ENCODE assay signal across 11 cellular contexts in genomic region chr17:21210411-21211076, GRCh38. TPM values are rescaled to one million over a fixed set of nuclear protein-coding genes. Genes with fewer than 3 reads are reported as not detected.
DNase-seq lines count a peak whose midpoint lies in the region; ATAC-seq and TF ChIP-seq lines count a peak whose summit lies in the region.
"Had no signal": no experiment of that assay in that cellular context is flagged by ENCODE, and none has a peak within 500 bp of the region (broad histone marks: within the 10 kb centered on the region; RNA-seq: fewer than 3 reads in every experiment).

No MANE protein-coding gene starts in this region.

- no peak overlapping the region for H2AK5ac ChIP-seq in mesenchymal stem cell (ENCODE audit: low read length, severe bottlenecking)

- H3K9me3 Mint-ChIP-seq in CD14-positive monocyte = no peaks in the 10 kb centered on the region

- H2BK5ac ChIP-seq in mesenchymal stem cell (ENCODE audit: low read depth, low read length, poor library complexity, severe bottlenecking) = no peak overlapping the region

- intact Hi-C loops in CD14-positive monocyte (cut with micrococcal nuclease) = loop anchor here (5.0 kb wide), 4 partner anchors 42 to 168 kb away; partner anchors contain the start of genes NATD1 (in 2 of the 2), DHRS7B (in 1 of the 2) and USP22 (in 1 of the 2)

- no peak overlapping the region for H3K18ac ChIP-seq in mesenchymal stem cell (ENCODE audit: low read depth in 1 of 2, low read length in 2 of 2)

- peaks cover 25 to 27% of the 10 kb centered on the region in 2 experiments for H3K36me3 ChIP-seq in mesenchymal stem cell (ENCODE audit: control insufficient read depth in 1 of 2, insufficient read depth in 2 of 2, low read depth in 1 of 2, low read length in 2 of 2)

- H3K36me3 Mint-ChIP-seq in CD14-positive monocyte (peaks cover 16 to 45% of the 10 kb centered on the region in 2 donors), T-helper 17 cell (ENCODE audit: low read depth) (peaks cover 2% of the 10 kb centered on the region)

- WGBS in mesenchymal stem cell = 94% methylated on average over 15 of the region's 15 CpGs

- H3K4me2 ChIP-seq in mesenchymal stem cell (ENCODE audit: low read length, poor library complexity, severe bottlenecking) = no peak overlapping the region

- DNase-seq in CD14-positive monocyte (ENCODE audit: low spot score) (peak; percentile 68), Kasumi-1 (lab: John Stamatoyannopoulos, UW) (peak; percentile 22 to 35), T-helper 17 cell (no peak), mesenchymal stem cell (no peak), putamen (ENCODE audit: low spot score) (no peak), globus pallidus (ENCODE audit: low spot score) (no peak)
- DNase-seq in stimulated activated CD4-positive, alpha-beta T cell treated with anti-CD3 and anti-CD28 coated beads, Interleukin-4, amount 100 ng/mL, for 24 hours = no peak
- DNase-seq: activated CD8-positive, alpha-beta memory T cell treated with anti-CD3 and anti-CD28 coated beads, Interleukin-2, amount 10 ng/mL, durations not matched to agents 7 days and 5 days; NCI-H748 treated with DMSO at 0.1 percent for 48 hours; stimulated activated naive CD4-positive, alpha-beta T cell had no signal

- no peak overlapping the region for H3K23ac ChIP-seq in mesenchymal stem cell (ENCODE audit: low read length in 2 of 2)

- no peaks in the 10 kb centered on the region for H3K27me3 ChIP-seq in mesenchymal stem cell (ENCODE audit: control insufficient read depth in 1 of 2, insufficient read depth in 1 of 2, low read length in 2 of 2)

- peaks cover 14% of the 10 kb centered on the region for H3K4me1 ChIP-seq in mesenchymal stem cell (ENCODE audit: control insufficient read depth, insufficient read depth, low read depth, low read length)

- no peak overlapping the region for H3K4me3 ChIP-seq in mesenchymal stem cell (ENCODE audit: insufficient read depth in 1 of 2, low read depth in 1 of 2, low read length in 2 of 2)

- H3K9me3 ChIP-seq in T-helper 17 cell (ENCODE audit: control insufficient read depth, low read length, poor library complexity, severe bottlenecking) (no peaks in the 10 kb centered on the region), mesenchymal stem cell (ENCODE audit: control insufficient read depth, low read length) (no peaks in the 10 kb centered on the region)

- H2BK15ac ChIP-seq in mesenchymal stem cell (ENCODE audit: low read depth, poor library complexity, severe bottlenecking) = no peak overlapping the region

- H2BK12ac ChIP-seq in mesenchymal stem cell (ENCODE audit: low read length in 2 of 2) = no peak overlapping the region

- no peak overlapping the region for H4K8ac ChIP-seq in mesenchymal stem cell (ENCODE audit: low read length)

- no peak overlapping the region for H3K4ac ChIP-seq in mesenchymal stem cell (ENCODE audit: low read depth in 1 of 2, low read length in 2 of 2)

- H3K79me1 ChIP-seq in mesenchymal stem cell (replicated peaks; ENCODE audit: low read length, poor library complexity, severe bottlenecking) = peaks cover 3% of the 10 kb centered on the region

- no peak overlapping the region for H3K27ac ChIP-seq in mesenchymal stem cell (ENCODE audit: low read length, poor library complexity, severe bottlenecking)

- no peak overlapping the region for H3K14ac ChIP-seq in mesenchymal stem cell (ENCODE audit: low read length in 2 of 2)

- H3K4me3 Mint-ChIP-seq in CD14-positive monocyte (peak overlapping the region; percentile 43 to 46), T-helper 17 cell (peak overlapping the region; percentile 25)

- H3K27me3 Mint-ChIP-seq in CD14-positive monocyte (ENCODE audit: low read depth in 3 of 3) (no peaks in the 10 kb centered on the region), T-helper 17 cell (no peaks in the 10 kb centered on the region)
- H3K27me3 Mint-ChIP-seq: activated CD8-positive, alpha-beta memory T cell treated with anti-CD3 and anti-CD28 coated beads, Interleukin-2, amount 10 ng/mL, durations not matched to agents 7 days and 5 days had no signal

- no peak overlapping the region for H2BK120ac ChIP-seq in mesenchymal stem cell (ENCODE audit: low read depth, low read length)

- ATAC-seq in T-helper 17 cell = no peak
- no peak for ATAC-seq in GM18502 (IDR thresholded peaks at IDR 0.05; ENCODE audit: poor library complexity, unreplicated experiment)
- ATAC-seq: activated CD8-positive, alpha-beta memory T cell treated with anti-CD3 and anti-CD28 coated beads, Interleukin-2, amount 10 ng/mL, durations not matched to agents 7 days and 5 days had no signal

- H3K4me1 Mint-ChIP-seq in CD14-positive monocyte = peaks cover 43% of the 10 kb centered on the region
- H3K4me1 Mint-ChIP-seq in T-helper 17 cell = peaks cover 32% of the 10 kb centered on the region

- peak overlapping the region; percentile 72 to 97 (median 88) for H3K27ac Mint-ChIP-seq in CD14-positive monocyte
- H3K27ac Mint-ChIP-seq in T-helper 17 cell = peak overlapping the region; percentile 14
- H3K27ac Mint-ChIP-seq: activated CD8-positive, alpha-beta memory T cell treated with anti-CD3 and anti-CD28 coated beads, Interleukin-2, amount 10 ng/mL, durations not matched to agents 7 days and 5 days had no signal

- H4K91ac ChIP-seq in mesenchymal stem cell (ENCODE audit: low read length) = no peak overlapping the region

- no peak for TF ChIP-seq CTCF in CD14-positive monocyte (IDR thresholded peaks at IDR 0.05)

- no peak overlapping the region for H2AFZ ChIP-seq in mesenchymal stem cell (ENCODE audit: low read depth, low read length)

- H3K9ac ChIP-seq in mesenchymal stem cell (ENCODE audit: low read length) = peak overlapping the region; percentile 11

RNA-seq across cellular contexts. Expression of gene TMEM11, which starts 3.4 kb away (rescaled TPM):
- 10 to 100 TPM; 59.5 to 68.1 TPM for polyA plus RNA-seq in CD14-positive monocyte
- 10 to 100 TPM; 10.3 to 17.2 TPM for total RNA-seq in T-helper 17 cell
- 25.7 TPM for polyA plus RNA-seq in mesenchymal stem cell (2013, experiment 1 of 2)
- polyA plus RNA-seq in mesenchymal stem cell (2013, experiment 2 of 2) = 26.0 TPM

RNA-seq across cellular contexts. Expression of gene NATD1, which starts 42.7 kb away (rescaled TPM):
- polyA plus RNA-seq in CD14-positive monocyte = 1 to 10 TPM; 3.0 to 3.8 TPM
- 1 to 10 TPM; 4.9 to 8.4 TPM for total RNA-seq in T-helper 17 cell
- polyA plus RNA-seq in mesenchymal stem cell (2013, experiment 1 of 2) = 3.2 TPM
- polyA plus RNA-seq in mesenchymal stem cell (2013, experiment 2 of 2) = 3.2 TPM

Comparison
In these comparisons a context has a peak if more than half of its experiments do, and no peak if none do; other contexts are left out.
1. DNase-seq: peak in CD14-positive monocyte (single experiment) and Kasumi-1 (2 of 2); none in T-helper 17 cell (0 of 3), mesenchymal stem cell (single experiment), stimulated activated CD4-positive, alpha-beta T cell treated with anti-CD3 and anti-CD28 coated beads, Interleukin-4, amount 100 ng/mL, for 24 hours (single experiment), putamen (single experiment) and globus pallidus (single experiment).